Comparison of ENCODE assay signal across 10 cellular contexts in the genomic region with DNA sequence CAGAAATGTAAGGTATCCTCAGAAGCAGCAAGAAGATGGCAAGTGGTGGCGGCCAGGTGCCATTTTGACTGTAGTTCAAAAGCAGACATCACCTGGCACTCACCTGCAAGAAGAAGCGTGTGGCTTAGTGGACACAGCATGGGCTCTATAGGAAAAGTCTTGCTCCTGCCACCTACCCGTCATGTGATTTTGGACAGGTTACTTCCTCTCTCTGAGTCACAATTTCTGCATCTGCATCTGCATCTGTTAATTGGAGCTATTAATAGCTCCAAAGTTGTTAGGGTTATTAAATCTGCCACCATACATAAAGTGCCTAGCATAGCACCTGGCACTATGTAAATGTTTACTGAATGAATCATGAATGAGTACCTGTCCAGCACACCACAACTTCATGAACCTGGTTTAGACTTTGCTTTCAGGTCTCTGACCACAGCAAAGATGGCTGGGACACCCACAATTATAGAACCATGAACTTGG. TPM values are rescaled to one million over a fixed set of nuclear protein-coding genes. Genes with fewer than 3 reads are reported as not detected.
DNase-seq lines count a peak whose midpoint lies in the region; ATAC-seq, FAIRE-seq and TF ChIP-seq lines count a peak whose summit lies in the region.
"Had no signal": no experiment of that assay in that cellular context is flagged by ENCODE, and none has a peak within 500 bp of the region (broad histone marks: within the 10 kb centered on the region; RNA-seq: fewer than 3 reads in every experiment).

No MANE protein-coding gene starts in this region.

- dilution Hi-C loops in keratinocyte (cut with MboI; ENCODE audit: extremely low pct_ligation_motif_present, low sequenced_read_pairs), result no loop called here

- H2AFZ ChIP-seq in keratinocyte (ENCODE audit: control insufficient read depth, low read length), result no peak overlapping the region

- H3K4me2 ChIP-seq in keratinocyte (ENCODE audit: control insufficient read depth, extremely low read depth, insufficient read depth, low read depth, low read length), result peak overlapping the region; percentile 20

- no peak overlapping the region for H3K27ac ChIP-seq in keratinocyte (ENCODE audit: control insufficient read depth, insufficient read depth, low read length)

- no peak overlapping the region for H3K4me3 ChIP-seq in keratinocyte (ENCODE audit: control insufficient read depth in 2 of 3, extremely low read depth in 1 of 3, insufficient read depth in 2 of 3, low read depth in 1 of 3, low read length in 3 of 3)

- no peaks in the 10 kb centered on the region for H3K36me3 ChIP-seq in keratinocyte (ENCODE audit: control insufficient read depth in 2 of 2, extremely low read depth in 1 of 2, insufficient read depth in 2 of 2, low read length in 2 of 2)

- H3K9me1 ChIP-seq in keratinocyte (ENCODE audit: control insufficient read depth, extremely low read depth, insufficient read depth, low read length), result no peaks in the 10 kb centered on the region

- H3K9ac ChIP-seq in keratinocyte (ENCODE audit: control insufficient read depth, extremely low read depth, insufficient read depth, low read length), result no peak overlapping the region

- FAIRE-seq in keratinocyte (lab: Jason Lieb, UNC), result peak; percentile 78

- no peaks in the 10 kb centered on the region for H3K9me3 ChIP-seq in keratinocyte (ENCODE audit: control insufficient read depth, low read depth, low read length)

- no peaks in the 10 kb centered on the region for H3K27me3 ChIP-seq in keratinocyte (ENCODE audit: control insufficient read depth, extremely low read depth, insufficient read depth, low read length)

- H3K79me2 ChIP-seq in keratinocyte (ENCODE audit: control insufficient read depth, insufficient read depth, low read length), result no peaks in the 10 kb centered on the region

- H4K20me1 ChIP-seq in keratinocyte (ENCODE audit: control insufficient read depth, extremely low read depth, insufficient read depth, low read length), result no peaks in the 10 kb centered on the region

- ATAC-seq in GM18508 (IDR thresholded peaks at IDR 0.05; ENCODE audit: insufficient read depth, unreplicated experiment) (peak; percentile 57), HG02759 (IDR thresholded peaks at IDR 0.05; ENCODE audit: unreplicated experiment) (peak; percentile 60)
- ATAC-seq: left cardiac atrium had no signal

- peak; percentile 74 to 93 for DNase-seq in NCI-H2081 (lab: John Stamatoyannopoulos, UW)
- no peak for DNase-seq in keratinocyte (ENCODE audit: low read depth, low spot score)
- DNase-seq in NCI-H226, result no peak
- DNase-seq in KBM-7, result no peak
- no peak for DNase-seq in inferior parietal cortex (ENCODE audit: extremely low spot score)
- DNase-seq in retina, result no peak
- DNase-seq: central memory CD4-positive, alpha-beta T cell; left cardiac atrium had no signal

- in situ Hi-C loops in KBM-7 (cut with MboI; ENCODE audit: low pct_unique_long_range_greater_than_20kb, low sequenced_read_pairs), result no loop called here

- H3K4me1 ChIP-seq in keratinocyte (ENCODE audit: control insufficient read depth, extremely low read depth, insufficient read depth, low read length), result peaks cover 48% of the 10 kb centered on the region

- no peak for TF ChIP-seq CTCF in keratinocyte (optimal IDR thresholded peaks at IDR 0.05 in 1 of 3, IDR thresholded peaks at IDR 0.05 in 1 of 3, conservative IDR thresholded peaks at IDR 0.05 in 1 of 3; ENCODE audit: extremely low read depth in 1 of 3, insufficient read depth in 2 of 3, low read length in 3 of 3)

RNA-seq across cellular contexts. Expression of a gene that starts 16.8 kb away (rescaled TPM):
- 6.7 to 10.9 TPM (median 9.3 TPM) in 3 replicates for polyA plus RNA-seq in keratinocyte
- 2.9 TPM for polyA plus RNA-seq in keratinocyte (2011; ENCODE audit: low read depth)
- polyA plus RNA-seq in keratinocyte (2011; cell fraction: cytosol; rRNA removed), result 6.9 and 8.8 TPM in 2 replicates
- 11.7 and 14.4 TPM in 2 replicates for polyA plus RNA-seq in keratinocyte (2011; cell fraction: nucleus; rRNA removed)
- 5.5 and 7.2 TPM in 2 replicates for polyA plus RNA-seq in keratinocyte (2012; ENCODE audit: low replicate concordance)
- 12.3 to 15.1 TPM (median 13.2 TPM) in 3 replicates for polyA minus RNA-seq in keratinocyte
- polyA minus RNA-seq in keratinocyte (2011; cell fraction: cytosol; rRNA and poly(A)+ RNA removed), result 7.9 TPM
- polyA minus RNA-seq in keratinocyte (2011; cell fraction: nucleus; rRNA and poly(A)+ RNA removed), result 9.5 and 28.9 TPM in 2 replicates

Comparison
In these comparisons a context has a peak if more than half of its experiments do, and no peak if none do; other contexts are left out.
1. DNase-seq: peak in NCI-H2081 (2 of 2); none in keratinocyte (single experiment), NCI-H226 (single experiment), KBM-7 (single experiment), inferior parietal cortex (single experiment) and retina (single experiment).